Comparison of ENCODE assay signal across 1 cellular context in the genomic region with DNA sequence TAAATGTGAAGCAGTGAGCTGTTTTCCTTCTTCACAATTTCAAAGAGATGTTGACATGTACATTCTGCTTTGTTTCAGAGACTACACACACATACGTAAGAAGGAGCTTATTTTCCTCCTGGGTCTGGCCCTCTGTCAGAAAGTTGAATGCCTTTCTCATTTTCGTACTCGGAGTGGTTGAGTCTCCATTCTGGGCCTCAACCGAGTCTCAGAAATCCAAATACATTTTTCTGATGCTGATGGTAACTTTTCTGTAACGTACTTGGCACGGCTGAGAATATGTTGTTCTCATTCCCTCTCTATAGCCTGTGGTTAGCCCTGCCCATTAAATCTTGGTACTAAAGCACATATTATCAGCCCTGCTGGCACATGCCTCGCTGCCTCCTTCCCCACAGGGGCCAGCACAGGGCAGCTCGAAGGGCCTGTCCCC.
TF ChIP-seq lines count a peak whose summit lies in the region.

No MANE protein-coding gene starts in this region.

TF ChIP-seq in IMR-90, 13 proteins besides CTCF, POLR2A, EP300 and RAD21:
- TF ChIP-seq BHLHE40 (IDR thresholded peaks at IDR 0.05; ENCODE audit: low read depth, low read length) = no peak
- no peak for TF ChIP-seq MXI1 (IDR thresholded peaks at IDR 0.05; ENCODE audit: borderline replicate concordance, low read depth, low read length)
- TF ChIP-seq, protein P1, sequence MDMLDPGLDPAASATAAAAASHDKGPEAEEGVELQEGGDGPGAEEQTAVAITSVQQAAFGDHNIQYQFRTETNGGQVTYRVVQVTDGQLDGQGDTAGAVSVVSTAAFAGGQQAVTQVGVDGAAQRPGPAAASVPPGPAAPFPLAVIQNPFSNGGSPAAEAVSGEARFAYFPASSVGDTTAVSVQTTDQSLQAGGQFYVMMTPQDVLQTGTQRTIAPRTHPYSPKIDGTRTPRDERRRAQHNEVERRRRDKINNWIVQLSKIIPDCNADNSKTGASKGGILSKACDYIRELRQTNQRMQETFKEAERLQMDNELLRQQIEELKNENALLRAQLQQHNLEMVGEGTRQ (IDR thresholded peaks at IDR 0.05; ENCODE audit: low read depth, low read length) = no peak
- no peak for TF ChIP-seq RCOR1 (IDR thresholded peaks at IDR 0.05; ENCODE audit: insufficient replicate concordance, low read length)
- TF ChIP-seq MAZ (IDR thresholded peaks at IDR 0.05; ENCODE audit: borderline replicate concordance, low read depth, low read length) = no peak
- TF ChIP-seq CHD1 (IDR thresholded peaks at IDR 0.05; ENCODE audit: low read depth, low read length) = no peak
- no peak for TF ChIP-seq MAFK (IDR thresholded peaks at IDR 0.05; ENCODE audit: low read depth, low read length)
- no peak for TF ChIP-seq RFX5 (IDR thresholded peaks at IDR 0.05; ENCODE audit: low read depth, low read length)
- no peak for TF ChIP-seq SMC3 (IDR thresholded peaks at IDR 0.05; ENCODE audit: low read depth, low read length)
- TF ChIP-seq FOS (IDR thresholded peaks at IDR 0.05; ENCODE audit: low read depth, low read length) = no peak
- no peak for TF ChIP-seq NFE2L2 (IDR thresholded peaks at IDR 0.05; ENCODE audit: low read depth, low read length)
- no peak for TF ChIP-seq CEBPB (IDR thresholded peaks at IDR 0.05; ENCODE audit: low read depth, low read length)
- TF ChIP-seq ELK1 (IDR thresholded peaks at IDR 0.05; ENCODE audit: borderline replicate concordance, low read depth, low read length) = no peak
TF ChIP-seq in IMR-90: peak in this region for 0.
